ENCODE assay signal across 15 cellular contexts in genomic region chr1:232300461-232300860, GRCh38.
A peak's percentile ranks its signal among the peaks of the same experiment; 100 is the strongest.
DNase-seq lines count a peak whose midpoint lies in the region; ATAC-seq and TF ChIP-seq lines count a peak whose summit lies in the region.
"Had no signal": no experiment of that assay in that cellular context is flagged by ENCODE, and none has a peak within 500 bp of the region (broad histone marks: within the 10 kb centered on the region; RNA-seq: fewer than 3 reads in every experiment).

No MANE protein-coding gene starts in this region.

- no peak overlapping the region for H2AFZ ChIP-seq in KMS-11 (ENCODE audit: low read depth)
- no peak overlapping the region for H2AFZ ChIP-seq in smooth muscle cell (ENCODE audit: low read depth)

- H4K20me1 ChIP-seq in KMS-11 (ENCODE audit: insufficient read depth) (no peaks in the 10 kb centered on the region), smooth muscle cell (ENCODE audit: low read depth) (no peaks in the 10 kb centered on the region)

- no peak for TF ChIP-seq CTCF in KMS-11 (conservative IDR thresholded peaks at IDR 0.05; ENCODE audit: low read depth, low read length)
- no peak for TF ChIP-seq CTCF in esophagus squamous epithelium (IDR thresholded peaks at IDR 0.05)
- no peak for TF ChIP-seq CTCF in smooth muscle cell (IDR thresholded peaks at IDR 0.05; ENCODE audit: borderline replicate concordance, insufficient read depth, poor library complexity, severe bottlenecking)

- no peaks in the 10 kb centered on the region for H3K79me2 ChIP-seq in KMS-11 (ENCODE audit: insufficient read depth, low read depth)
- no peaks in the 10 kb centered on the region for H3K79me2 ChIP-seq in smooth muscle cell (ENCODE audit: low read depth)

- peak overlapping the region; percentile 5; the same call in 1 of the 2 replicates for H3K4me2 ChIP-seq in KMS-11
- H3K4me2 ChIP-seq in smooth muscle cell = peak overlapping the region; percentile 28

- peak; percentile 52 for DNase-seq in adipocyte (ENCODE audit: low read depth)
- no peak for DNase-seq in esophagus squamous epithelium (lab: John Stamatoyannopoulos, UW)
- DNase-seq in smooth muscle cell (lab: John Stamatoyannopoulos, UW; ENCODE audit: unreplicated experiment) = no peak
- no peak for DNase-seq in midbrain (lab: John Stamatoyannopoulos, UW)
- DNase-seq in stimulated activated CD4-positive, alpha-beta T cell treated with anti-CD3 and anti-CD28 coated beads, Interleukin-4, amount 100 ng/mL, for 1 hour = no peak
- DNase-seq: ACHN; BE2C; C1 segment of cervical spinal cord; CD4-positive, CD25-positive, alpha-beta regulatory T cell; CD8-positive, alpha-beta memory T cell; COR-L47; GF-D8; H9 had no signal

- no peaks in the 10 kb centered on the region for H3K9me3 ChIP-seq in adipocyte (ENCODE audit: control insufficient read depth, low read length)
- no peaks in the 10 kb centered on the region for H3K9me3 ChIP-seq in esophagus squamous epithelium
- no peaks in the 10 kb centered on the region for H3K9me3 ChIP-seq in smooth muscle cell (replicated peaks; ENCODE audit: low read depth)
- H3K9me3 ChIP-seq: BE2C had no signal

- no peaks in the 10 kb centered on the region for H3K4me1 ChIP-seq in KMS-11 (ENCODE audit: low read depth, poor library complexity, severe bottlenecking)
- no peaks in the 10 kb centered on the region for H3K4me1 ChIP-seq in adipocyte (ENCODE audit: control insufficient read depth, insufficient read depth, low read length)
- H3K4me1 ChIP-seq in esophagus squamous epithelium = peaks cover 8 to 61% (median 24%) of the 10 kb centered on the region in 3 donors
- H3K4me1 ChIP-seq in smooth muscle cell (ENCODE audit: low read depth) = no peaks in the 10 kb centered on the region

- H3K4me3 ChIP-seq in KMS-11 (IDR thresholded peaks at IDR 0.05; ENCODE audit: insufficient read depth, low read depth, low read length) (no peak overlapping the region), adipocyte (ENCODE audit: low read length) (no peak overlapping the region), esophagus squamous epithelium (no peak overlapping the region), smooth muscle cell (no peak overlapping the region)

- ATAC-seq in HG02759 (IDR thresholded peaks at IDR 0.05; ENCODE audit: unreplicated experiment) = no peak

- WGBS in esophagus squamous epithelium, 2 donors = 70 to 73% methylated on average over 2 of the region's 2 CpGs
- 33% methylated on average over 2 of the region's 2 CpGs for WGBS in smooth muscle cell (ENCODE audit: low lambda C conversion rate)

- H3K27ac ChIP-seq in KMS-11 (no peak overlapping the region), esophagus squamous epithelium (peak overlapping the region in 3 of 4 donors; percentile 81 to 90 (median 84)), smooth muscle cell (ENCODE audit: low read depth) (no peak overlapping the region)

- H3K9ac ChIP-seq in KMS-11 (no peak overlapping the region), adipocyte (ENCODE audit: low read length) (no peak overlapping the region), smooth muscle cell (ENCODE audit: low read depth) (no peak overlapping the region)

- TF ChIP-seq POLR2A in esophagus squamous epithelium (IDR thresholded peaks at IDR 0.05) = no peak

- H3K27me3 ChIP-seq in KMS-11 (ENCODE audit: insufficient read depth, low read depth) (no peaks in the 10 kb centered on the region), adipocyte (replicated peaks; ENCODE audit: control insufficient read depth, insufficient read depth, low read length) (no peaks in the 10 kb centered on the region), esophagus squamous epithelium (no peaks in the 10 kb centered on the region), smooth muscle cell (ENCODE audit: low read depth) (no peaks in the 10 kb centered on the region)
- H3K27me3 ChIP-seq: BE2C had no signal

- H3F3A ChIP-seq in smooth muscle cell (ENCODE audit: low read depth) = no peaks in the 10 kb centered on the region

- no peaks in the 10 kb centered on the region for H3K36me3 ChIP-seq in KMS-11 (ENCODE audit: insufficient read depth)
- no peaks in the 10 kb centered on the region for H3K36me3 ChIP-seq in adipocyte (ENCODE audit: control insufficient read depth, insufficient read depth, low read length, severe bottlenecking)
- no peaks in the 10 kb centered on the region for H3K36me3 ChIP-seq in esophagus squamous epithelium
- no peaks in the 10 kb centered on the region for H3K36me3 ChIP-seq in smooth muscle cell (ENCODE audit: low read depth)
- H3K36me3 ChIP-seq: BE2C had no signal

- intact Hi-C loops in esophagus squamous epithelium (cut with DNase I) = no loop called here

Comparison
In these comparisons a context has a peak if more than half of its experiments do, and no peak if none do; other contexts are left out.
1. H3K27ac ChIP-seq: peak in esophagus squamous epithelium (3 of 4); none in KMS-11 (single experiment) and smooth muscle cell (single experiment).